ENCODE assay signal across 29 cellular contexts in the genomic region with DNA sequence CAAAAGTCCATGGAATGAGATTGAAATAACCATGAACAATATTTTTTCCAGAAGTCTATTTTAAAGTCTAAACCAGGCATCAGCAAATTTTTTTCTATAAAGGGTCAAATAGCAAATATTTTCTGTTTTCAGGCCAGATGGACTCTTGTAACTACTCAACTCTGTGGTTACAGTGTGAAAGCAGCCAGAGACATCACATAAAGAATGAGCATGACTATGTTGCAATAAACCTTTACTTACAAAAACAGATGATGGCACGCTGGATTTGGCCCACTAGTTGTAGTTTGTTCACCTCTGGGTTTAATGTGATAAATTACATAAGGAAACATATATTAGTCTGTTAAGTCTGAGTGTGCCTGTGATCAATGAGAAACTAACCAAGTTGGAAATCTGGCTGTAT.
DNase-seq lines count a peak whose midpoint lies in the region; ATAC-seq and TF ChIP-seq lines count a peak whose summit lies in the region.
"Had no signal": no experiment of that assay in that cellular context is flagged by ENCODE, and none has a peak within 500 bp of the region (broad histone marks: within the 10 kb centered on the region; RNA-seq: fewer than 3 reads in every experiment).

No MANE protein-coding gene starts in this region.

- H2BK5ac ChIP-seq in H9 (ENCODE audit: insufficient read length, low read length), result no peak overlapping the region

- H2AFZ ChIP-seq in H9 (ENCODE audit: low read length), result no peak overlapping the region

- H3K79me2 ChIP-seq in H9 (ENCODE audit: insufficient read depth, low read length), result no peaks in the 10 kb centered on the region

- H4K8ac ChIP-seq in H9 (replicated peaks; ENCODE audit: insufficient read length, low read depth, low read length), result no peak overlapping the region

- no CpG with 5 or more reads among the region's 1 CpG for WGBS in H9 (ENCODE audit: extremely low coverage, insufficient read length, low lambda C conversion rate)

- H3K27ac ChIP-seq in H9 (ENCODE audit: insufficient read length, low read depth, low read length) (no peak overlapping the region), brain microvascular endothelial cell (no peak overlapping the region)
- H3K27ac ChIP-seq: dorsolateral prefrontal cortex, spleen had no signal

- no peaks in the 10 kb centered on the region for H3K27me3 Mint-ChIP-seq in H9 (ENCODE audit: low read depth)
- peaks cover 6 to 7% of the 10 kb centered on the region in 2 donors for H3K27me3 Mint-ChIP-seq in natural killer cell treated with Interleukin-12 subunit alpha and Interleukin-12 subunit beta and Interleukin-15 and Interleukin-18, amount 100 ng/mL, for 72 hours
- H3K27me3 Mint-ChIP-seq: activated CD4-positive, alpha-beta memory T cell treated with anti-CD3 and anti-CD28 coated beads, Interleukin-2, amount 10 ng/mL, durations not matched to agents 7 days and 5 days; stimulated activated naive CD8-positive, alpha-beta T cell treated with anti-CD3 and anti-CD28 coated beads, Interleukin-15, amount 100 ng/mL, for 72 hours had no signal

- H3K4me3 Mint-ChIP-seq in H9, result no peak overlapping the region
- H3K4me3 Mint-ChIP-seq in natural killer cell treated with Interleukin-12 subunit alpha and Interleukin-12 subunit beta and Interleukin-15 and Interleukin-18, amount 100 ng/mL, for 72 hours, result no peak overlapping the region
- H3K4me3 Mint-ChIP-seq: activated B cell treated with CpG ODN at 0.5 μM for 24 hours; activated CD4-positive, alpha-beta memory T cell treated with anti-CD3 and anti-CD28 coated beads, Interleukin-2, amount 10 ng/mL, durations not matched to agents 7 days and 5 days; stimulated activated naive CD8-positive, alpha-beta T cell treated with anti-CD3 and anti-CD28 coated beads, Interleukin-15, amount 100 ng/mL, for 72 hours had no signal

- H3K27ac Mint-ChIP-seq in H9, result no peak overlapping the region; a peak in 1 of 7 replicates
- H3K27ac Mint-ChIP-seq in natural killer cell treated with Interleukin-12 subunit alpha and Interleukin-12 subunit beta and Interleukin-15 and Interleukin-18, amount 100 ng/mL, for 72 hours, result no peak overlapping the region
- H3K27ac Mint-ChIP-seq: activated B cell treated with CpG ODN at 0.5 μM for 24 hours; activated CD4-positive, alpha-beta memory T cell treated with anti-CD3 and anti-CD28 coated beads, Interleukin-2, amount 10 ng/mL, durations not matched to agents 7 days and 5 days; stimulated activated naive CD8-positive, alpha-beta T cell treated with anti-CD3 and anti-CD28 coated beads, Interleukin-15, amount 100 ng/mL, for 72 hours had no signal

- in situ Hi-C loops in brain microvascular endothelial cell (cut with HindIII; ENCODE audit: low pct_ligation_motif_present, low sequenced_read_pairs), result no loop called here

- H3K18ac ChIP-seq in H9 (ENCODE audit: insufficient read length, low read depth, low read length), result no peak overlapping the region

- no peak overlapping the region for H4K91ac ChIP-seq in H9 (ENCODE audit: insufficient read length, low read depth, low read length)

- H3K23me2 ChIP-seq in H9 (ENCODE audit: insufficient read length, low read depth, low read length, poor library complexity, severe bottlenecking), result no peaks in the 10 kb centered on the region

- peak; percentile 37 for DNase-seq in AG04449 (ENCODE audit: low read depth, low spot score)
- DNase-seq in H9, result no peak
- DNase-seq in brain microvascular endothelial cell, result peak; percentile 7
- peak; percentile 2 for DNase-seq in foreskin melanocyte
- DNase-seq in activated CD4-positive, CD25-positive, alpha-beta regulatory T cell (lab: John Stamatoyannopoulos, UW), result no peak
- DNase-seq in DMS153 (lab: John Stamatoyannopoulos, UW), result no peak
- no peak for DNase-seq in NCI-H524 treated with DMSO at 0.1 percent for 48 hours (lab: John Stamatoyannopoulos, UW)
- no peak for DNase-seq in natural killer cell treated with Interleukin-12 subunit alpha and Interleukin-12 subunit beta and Interleukin-15 and Interleukin-18, amount 100 ng/mL, for 72 hours (ENCODE audit: low spot score)
- DNase-seq: activated B cell treated with CpG ODN at 0.5 μM for 24 hours; activated CD4-positive, alpha-beta memory T cell treated with anti-CD3 and anti-CD28 coated beads, Interleukin-2, amount 10 ng/mL, durations not matched to agents 7 days and 5 days; activated gamma-delta T cell treated with Interleukin-2 at 50 U/mL for 16 hours; activated T-cell treated with anti-CD3 and anti-CD28 coated beads for 4 hours; C1 segment of cervical spinal cord; Calu3; caudate nucleus; dorsolateral prefrontal cortex; GOT3; kidney glomerular epithelial cell; NCI-H1092; NCI-H1930; NCI-H2227 treated with DMSO at 0.1 percent for 48 hours; NCI-H82; occipital lobe; spleen; stimulated activated CD4-positive, alpha-beta T cell treated with anti-CD3 and anti-CD28 coated beads, Interleukin-4, amount 100 ng/mL, for 1 hour; stimulated activated naive CD8-positive, alpha-beta T cell treated with anti-CD3 and anti-CD28 coated beads, Interleukin-15, amount 100 ng/mL, for 72 hours; T-helper 9 cell; trophoblast cell had no signal

- H2BK12ac ChIP-seq in H9 (ENCODE audit: insufficient read length, low read depth, low read length), result no peak overlapping the region

- no peak for TF ChIP-seq CTCF in AG04449 (IDR thresholded peaks at IDR 0.05; ENCODE audit: insufficient read depth, low read length, missing control alignments)
- no peak for TF ChIP-seq CTCF in H9 (conservative IDR thresholded peaks at IDR 0.05)
- TF ChIP-seq CTCF in brain microvascular endothelial cell (IDR thresholded peaks at IDR 0.05; ENCODE audit: low read depth, low read length, missing control alignments), result no peak

- no peaks in the 10 kb centered on the region for H3K79me1 ChIP-seq in H9 (ENCODE audit: insufficient read depth, low read depth, low read length, poor library complexity, severe bottlenecking)

- no peak for ATAC-seq in natural killer cell treated with Interleukin-12 subunit alpha and Interleukin-12 subunit beta and Interleukin-15 and Interleukin-18, amount 100 ng/mL, for 72 hours
- ATAC-seq: Right ventricle myocardium inferior; stimulated activated naive CD8-positive, alpha-beta T cell treated with anti-CD3 and anti-CD28 coated beads, Interleukin-15, amount 100 ng/mL, for 72 hours had no signal

- peaks cover 21 to 41% of the 10 kb centered on the region in 2 experiments for H3K4me1 Mint-ChIP-seq in H9
- H3K4me1 Mint-ChIP-seq in natural killer cell treated with Interleukin-12 subunit alpha and Interleukin-12 subunit beta and Interleukin-15 and Interleukin-18, amount 100 ng/mL, for 72 hours (ENCODE audit: low read depth in 2 of 2), result no peaks in the 10 kb centered on the region
- H3K4me1 Mint-ChIP-seq: activated B cell treated with CpG ODN at 0.5 μM for 24 hours; activated CD4-positive, alpha-beta memory T cell treated with anti-CD3 and anti-CD28 coated beads, Interleukin-2, amount 10 ng/mL, durations not matched to agents 7 days and 5 days; stimulated activated naive CD8-positive, alpha-beta T cell treated with anti-CD3 and anti-CD28 coated beads, Interleukin-15, amount 100 ng/mL, for 72 hours had no signal

- CTCF ChIA-PET in AG04449 (lab: Yijun Ruan, JAX), result no interaction called here

- H3K36me3 Mint-ChIP-seq in H9 (ENCODE audit: insufficient read depth in 1 of 3, low read depth in 3 of 3), result no peaks in the 10 kb centered on the region
- H3K36me3 Mint-ChIP-seq in natural killer cell treated with Interleukin-12 subunit alpha and Interleukin-12 subunit beta and Interleukin-15 and Interleukin-18, amount 100 ng/mL, for 72 hours, result no peaks in the 10 kb centered on the region

- H2BK20ac ChIP-seq in H9 (ENCODE audit: low read depth, low read length, poor library complexity, severe bottlenecking), result peak overlapping the region; percentile 11

- H3K9me3 Mint-ChIP-seq in H9, result no peaks in the 10 kb centered on the region
- no peaks in the 10 kb centered on the region for H3K9me3 Mint-ChIP-seq in natural killer cell treated with Interleukin-12 subunit alpha and Interleukin-12 subunit beta and Interleukin-15 and Interleukin-18, amount 100 ng/mL, for 72 hours
- H3K9me3 Mint-ChIP-seq: activated B cell treated with CpG ODN at 0.5 μM for 24 hours; activated CD4-positive, alpha-beta memory T cell treated with anti-CD3 and anti-CD28 coated beads, Interleukin-2, amount 10 ng/mL, durations not matched to agents 7 days and 5 days; stimulated activated naive CD8-positive, alpha-beta T cell treated with anti-CD3 and anti-CD28 coated beads, Interleukin-15, amount 100 ng/mL, for 72 hours had no signal

- H3K27me3 ChIP-seq in H9 (ENCODE audit: insufficient read depth, low read length), result no peaks in the 10 kb centered on the region
- no peaks in the 10 kb centered on the region for H3K27me3 ChIP-seq in brain microvascular endothelial cell (replicated peaks)
- H3K27me3 ChIP-seq: dorsolateral prefrontal cortex had no signal

- no peaks in the 10 kb centered on the region for H3K36me3 ChIP-seq in brain microvascular endothelial cell (replicated peaks)
- H3K36me3 ChIP-seq: spleen had no signal

- no peak overlapping the region for H3K4me2 ChIP-seq in H9 (ENCODE audit: insufficient read depth, insufficient read length, low read length)

- no peaks in the 10 kb centered on the region for H3K9me3 ChIP-seq in H9 (ENCODE audit: control insufficient read depth, low read depth, low read length)
- H3K9me3 ChIP-seq: spleen had no signal

- no peak overlapping the region for H4K5ac ChIP-seq in H9 (ENCODE audit: insufficient read length, low read depth, low read length)

- H3T11ph ChIP-seq in H9 (ENCODE audit: low read length), result no peak overlapping the region

- no peak overlapping the region for H2BK15ac ChIP-seq in H9 (ENCODE audit: low read depth, low read length)

- no peak overlapping the region for H3K9ac ChIP-seq in H9 (ENCODE audit: extremely low read depth, insufficient read length, low read length)

- H3K4ac ChIP-seq in H9 (ENCODE audit: low read depth, low read length), result no peak overlapping the region

- no peak overlapping the region for H3K4me3 ChIP-seq in AG04449 (ENCODE audit: low read depth, low read length)
- no peak overlapping the region for H3K4me3 ChIP-seq in brain microvascular endothelial cell (ENCODE audit: low read depth, low read length)
- H3K4me3 ChIP-seq: dorsolateral prefrontal cortex, spleen had no signal

- H2AK5ac ChIP-seq in H9 (ENCODE audit: insufficient read length, low read length), result no peak overlapping the region

- POLR2A ChIA-PET in AG04449 (lab: Yijun Ruan, JAX), result no interaction called here

- no peak overlapping the region for H3K23ac ChIP-seq in H9 (ENCODE audit: insufficient read length, low read depth, low read length)

- no peaks in the 10 kb centered on the region for H3K4me1 ChIP-seq in H9 (ENCODE audit: insufficient read depth, low read length)
- H3K4me1 ChIP-seq: spleen had no signal

- no peaks in the 10 kb centered on the region for H4K20me1 ChIP-seq in H9 (ENCODE audit: control insufficient read depth, insufficient read depth, insufficient read length)

- H3K14ac ChIP-seq in H9 (ENCODE audit: insufficient read depth, low read length), result no peak overlapping the region

- no peak overlapping the region for H3K56ac ChIP-seq in H9 (ENCODE audit: insufficient read length, low read depth, low read length)

- no peak overlapping the region for H2BK120ac ChIP-seq in H9 (ENCODE audit: low read depth, low read length, poor library complexity, severe bottlenecking)

Comparison
In these comparisons a context has a peak if more than half of its experiments do, and no peak if none do; other contexts are left out.
1. DNase-seq: peak in AG04449 (single experiment), brain microvascular endothelial cell (single experiment) and foreskin melanocyte (single experiment); none in H9 (single experiment), activated CD4-positive, CD25-positive, alpha-beta regulatory T cell (0 of 4), DMS153 (single experiment), NCI-H524 treated with DMSO at 0.1 percent for 48 hours (single experiment) and natural killer cell treated with Interleukin-12 subunit alpha and Interleukin-12 subunit beta and Interleukin-15 and Interleukin-18, amount 100 ng/mL, for 72 hours (single experiment).